ENCODE assay signal across 19 cellular contexts in genomic region chr11:1504581-1505290, GRCh38. TPM values are rescaled to one million over a fixed set of nuclear protein-coding genes. Genes with fewer than 3 reads are reported as not detected.
A peak's percentile ranks its signal among the peaks of the same experiment; 100 is the strongest.
DNase-seq lines count a peak whose midpoint lies in the region; ATAC-seq, FAIRE-seq and TF ChIP-seq lines count a peak whose summit lies in the region.
"Had no signal": no experiment of that assay in that cellular context is flagged by ENCODE, and none has a peak within 500 bp of the region (broad histone marks: within the 10 kb centered on the region; RNA-seq: fewer than 3 reads in every experiment).

No MANE protein-coding gene starts in this region.

- peaks cover 9% of the 10 kb centered on the region for H3K9me3 Mint-ChIP-seq in glutamatergic neuron (ENCODE audit: unreplicated experiment)

- CTCF ChIA-PET in HepG2 (lab: Yijun Ruan, JAX; ENCODE audit: low intra/inter-chr PET ratio, low total read pairs), result no interaction called here

- no peak overlapping the region for H3K23ac ChIP-seq in neuronal stem cell (ENCODE audit: low read depth, low read length, poor library complexity)

- H2BK120ac ChIP-seq in neuronal stem cell (ENCODE audit: low read depth, low read length), result no peak overlapping the region

- intact Hi-C loops in right lobe of liver (cut with DNase I), result no loop called here
- intact Hi-C loops in HepG2 (cut with micrococcal nuclease; ENCODE audit: unreplicated experiment), result no loop called here

- H3K36me3 ChIP-seq in right lobe of liver (no peaks in the 10 kb centered on the region), HepG2 (replicated peaks in 1 of 2; ENCODE audit: control insufficient read depth in 1 of 2, insufficient read depth in 2 of 2, low read length in 2 of 2) (no peaks in the 10 kb centered on the region), neuronal stem cell (replicated peaks in 1 of 2; ENCODE audit: control insufficient read depth in 2 of 2, insufficient read depth in 2 of 2, low read length in 2 of 2) (peaks cover 0 to 4% of the 10 kb centered on the region in 2 donors)
- H3K36me3 ChIP-seq: BE2C had no signal

- H2BK12ac ChIP-seq in neuronal stem cell (ENCODE audit: low read length), result no peak overlapping the region

- peak in 2 of 3 donors; percentile 8 to 33 for DNase-seq in right lobe of liver
- DNase-seq in HepG2 (ENCODE audit: low spot score), result no peak
- DNase-seq in glutamatergic neuron, result no peak
- no peak for DNase-seq in neuronal stem cell (ENCODE audit: low spot score)
- no peak for DNase-seq in ureter (ENCODE audit: low spot score)
- DNase-seq in EL, result no peak
- no peak for DNase-seq in cerebellar cortex (ENCODE audit: low spot score)
- DNase-seq: GDM1, NCI-H1105, NCI-H2081 treated with DMSO at 0.1 percent for 48 hours, OCI-M1, SHP77 treated with DMSO at 0.1 percent for 48 hours had no signal

- POLR2A ChIA-PET in HepG2 (lab: Yijun Ruan, JAX), result no interaction called here

- TF ChIP-seq CTCF in right lobe of liver (IDR thresholded peaks at IDR 0.05) (no peak), HepG2 (CRISPR knock-in tag; IDR thresholded peaks at IDR 0.05) (no peak), glutamatergic neuron (IDR thresholded peaks at IDR 0.05; ENCODE audit: partially characterized antibody, unreplicated experiment) (no peak)

- H2AFZ ChIP-seq in HepG2 (ENCODE audit: low read length), result no peak overlapping the region
- H2AFZ ChIP-seq in neuronal stem cell (ENCODE audit: low read length), result no peak overlapping the region

- BruUV-seq in HepG2 (replicated peaks; lab: Mats Ljungman, UMichigan), result no TSS peak

- no peaks in the 10 kb centered on the region for H3K79me2 ChIP-seq in HepG2 (ENCODE audit: insufficient read depth, low read length)

- peaks cover 14% of the 10 kb centered on the region for H3K27me3 Mint-ChIP-seq in glutamatergic neuron (ENCODE audit: unreplicated experiment)

- peaks cover 17% of the 10 kb centered on the region for H3K79me1 ChIP-seq in neuronal stem cell (ENCODE audit: low read depth, low read length)

- WGBS in right lobe of liver (ENCODE audit: insufficient coverage, low coverage, low lambda C conversion rate, missing lambda C conversion rate), result 93% methylated on average over 6 of the region's 28 CpGs
- WGBS in HepG2 (ENCODE audit: low lambda C conversion rate), result 95% methylated on average over 24 of the region's 28 CpGs
- WGBS in neuronal stem cell (ENCODE audit: extremely low coverage in 2 of 2, insufficient read length in 2 of 2, insufficient replicate concordance in 1 of 2), 2 donors, result no CpG with 5 or more reads among the region's 28 CpGs

- H3K14ac ChIP-seq in neuronal stem cell (ENCODE audit: low read length), result no peak overlapping the region

- H2BK15ac ChIP-seq in neuronal stem cell (ENCODE audit: low read length), result no peak overlapping the region

- no peak overlapping the region for H2BK5ac ChIP-seq in neuronal stem cell (ENCODE audit: low read length)

- H3K4me2 ChIP-seq in HepG2 (ENCODE audit: low read depth, low read length) (no peak overlapping the region), neuronal stem cell (ENCODE audit: insufficient read depth, low read length, poor library complexity, severe bottlenecking) (no peak overlapping the region)
- H3K4me2 ChIP-seq: SK-N-SH had no signal

- H3K4ac ChIP-seq in neuronal stem cell (ENCODE audit: low read length), result no peak overlapping the region

- no peak for FAIRE-seq in HepG2 (lab: Jason Lieb, UNC)
- FAIRE-seq: A204.1, GM19239, H1, K562 had no signal

- no peak overlapping the region for H4K91ac ChIP-seq in neuronal stem cell (ENCODE audit: low read depth, low read length, poor library complexity)

- H3K9me3 ChIP-seq in right lobe of liver (no peaks in the 10 kb centered on the region), HepG2 (ENCODE audit: low read length) (no peaks in the 10 kb centered on the region), neuronal stem cell (replicated peaks in 1 of 2; ENCODE audit: control insufficient read depth in 2 of 2, insufficient read depth in 1 of 2, low read depth in 1 of 2, low read length in 2 of 2) (no peaks in the 10 kb centered on the region)
- H3K9me3 ChIP-seq: BE2C, SK-N-SH had no signal

- no peaks in the 10 kb centered on the region for H3K27me3 ChIP-seq in right lobe of liver
- H3K27me3 ChIP-seq in HepG2 (ENCODE audit: control insufficient read depth in 1 of 2, insufficient read depth in 2 of 2, low read length in 2 of 2), result no peaks in the 10 kb centered on the region
- no peaks in the 10 kb centered on the region for H3K27me3 ChIP-seq in neuronal stem cell (ENCODE audit: control insufficient read depth in 3 of 3, insufficient read depth in 3 of 3, low read depth in 1 of 3, low read length in 3 of 3)
- H3K27me3 ChIP-seq: BE2C had no signal

- no peak overlapping the region for H3K4me3 Mint-ChIP-seq in glutamatergic neuron (ENCODE audit: unreplicated experiment)

- peaks cover 10% of the 10 kb centered on the region; the same call in 1 of the 2 replicates for H4K20me1 ChIP-seq in HepG2 (ENCODE audit: insufficient read depth, low read length)

- H3K27ac ChIP-seq in right lobe of liver (no peak overlapping the region), HepG2 (ENCODE audit: extremely low read length, insufficient read depth, low read length) (no peak overlapping the region), neuronal stem cell (replicated peaks; ENCODE audit: low read length) (no peak overlapping the region)

- H3K9ac ChIP-seq in HepG2 (ENCODE audit: insufficient read depth, low read depth, low read length) (no peak overlapping the region), neuronal stem cell (ENCODE audit: low read depth, low read length, poor library complexity) (no peak overlapping the region)
- H3K9ac ChIP-seq: SK-N-SH had no signal

- in situ Hi-C loops in HepG2 (cut with HindIII; ENCODE audit: extremely low pct_ligation_motif_present, low pct_unique_long_range_greater_than_20kb), result no loop called here

- H3K27ac Mint-ChIP-seq in glutamatergic neuron (ENCODE audit: unreplicated experiment), result peak overlapping the region; percentile 8

- no peak overlapping the region for H3K18ac ChIP-seq in neuronal stem cell (ENCODE audit: low read length)

- H3K4me3 ChIP-seq in right lobe of liver (no peak overlapping the region), HepG2 (replicated peaks in 1 of 3; ENCODE audit: insufficient read depth in 1 of 3, low read depth in 2 of 3, low read length in 3 of 3) (no peak overlapping the region), neuronal stem cell (ENCODE audit: low read length in 2 of 2) (no peak overlapping the region)
- H3K4me3 ChIP-seq: K562 had no signal

- peak overlapping the region; percentile 5 for H2AK5ac ChIP-seq in neuronal stem cell (ENCODE audit: low read depth, low read length)

- H4K8ac ChIP-seq in neuronal stem cell (ENCODE audit: low read depth, low read length), result no peak overlapping the region

- H3K4me1 ChIP-seq in right lobe of liver, result no peaks in the 10 kb centered on the region
- no peaks in the 10 kb centered on the region for H3K4me1 ChIP-seq in HepG2 (ENCODE audit: insufficient read depth, low read length)
- H3K4me1 ChIP-seq in neuronal stem cell (ENCODE audit: control insufficient read depth in 2 of 2, insufficient read depth in 1 of 2, low read depth in 1 of 2, low read length in 2 of 2), result peaks cover 5 to 22% of the 10 kb centered on the region in 2 donors
- H3K4me1 ChIP-seq: BE2C had no signal

- no peak for ATAC-seq in right lobe of liver
- no peak for ATAC-seq in HepG2
- no peak for ATAC-seq in GM19023 (IDR thresholded peaks at IDR 0.05; ENCODE audit: unreplicated experiment)

- H3K36me3 Mint-ChIP-seq in glutamatergic neuron (ENCODE audit: unreplicated experiment), result no peaks in the 10 kb centered on the region

- TF ChIP-seq POLR2A in right lobe of liver (IDR thresholded peaks at IDR 0.05) (no peak), HepG2 (IDR thresholded peaks at IDR 0.05; ENCODE audit: insufficient read depth in 1 of 2, low read depth in 2 of 2, low read length in 2 of 2) (no peak)

- TF ChIP-seq EP300 in HepG2 (IDR thresholded peaks at IDR 0.05; ENCODE audit: low read depth in 2 of 2, low read length in 2 of 2), result no peak
- no peak for TF ChIP-seq EP300 in HepG2 (CRISPR knock-in tag; IDR thresholded peaks at IDR 0.05; ENCODE audit: borderline replicate concordance)

- peaks cover 31% of the 10 kb centered on the region for H3K4me1 Mint-ChIP-seq in glutamatergic neuron (ENCODE audit: low read depth, unreplicated experiment)

- TF ChIP-seq RAD21 in HepG2 (CRISPR knock-in tag; IDR thresholded peaks at IDR 0.05), result no peak

TF ChIP-seq in HepG2, 621 proteins besides CTCF, POLR2A, EP300 and RAD21 (continues in another document):
- TF ChIP-seq ZMAT3 (CRISPR knock-in tag; conservative IDR thresholded peaks at IDR 0.05), result no peak

RNA-seq across cellular contexts. Expression of gene MOB2, which starts 18.2 kb away (rescaled TPM):
- total RNA-seq in right lobe of liver, result 10 to 100 TPM in 5 of 6 experiments, 1 to 10 TPM in 1; 8.5 to 17.0 (median 14.1) TPM
- 21.8 and 22.3 TPM in 2 replicates for total RNA-seq in HepG2 (2016; rRNA removed; fragmentation: Illumina TruSeq; extraction: Trizol)
- 10.4 and 12.3 TPM in 2 replicates for total RNA-seq in HepG2 (2016; cell fraction: cytosol; rRNA removed; fragmentation: Illumina TruSeq; extraction: Trizol; ENCODE audit: low read depth)
- total RNA-seq in HepG2 (2016; cell fraction: insoluble cytoplasmic fraction; rRNA removed; fragmentation: Illumina TruSeq; extraction: Trizol), result 21.2 and 23.8 TPM in 2 replicates
- total RNA-seq in HepG2 (2016; cell fraction: membrane; rRNA removed; fragmentation: Illumina TruSeq; extraction: Trizol), result 16.9 and 20.1 TPM in 2 replicates
- 12.2 and 12.9 TPM in 2 replicates for total RNA-seq in HepG2 (2016; cell fraction: nucleus; rRNA removed; fragmentation: Illumina TruSeq; extraction: Trizol)
- 27.7 and 37.6 TPM in 2 replicates for polyA plus RNA-seq in HepG2 (2011; rRNA removed)
- 24.6 and 33.1 TPM in 2 replicates for polyA plus RNA-seq in HepG2 (2011; cell fraction: cytosol; rRNA removed)
- 72.4 and 74.8 TPM in 2 replicates for polyA plus RNA-seq in HepG2 (2011; cell fraction: nucleus; rRNA removed)
- 15.8 and 25.3 TPM in 2 replicates for polyA plus RNA-seq in HepG2 (2012)
- polyA plus RNA-seq in HepG2 (2016; cell fraction: cytosol; fragmentation: Illumina TruSeq; extraction: Trizol; ENCODE audit: low read depth), result 8.6 and 10.0 TPM in 2 replicates
- 23.8 and 24.4 TPM in 2 replicates for polyA plus RNA-seq in HepG2 (2016; cell fraction: insoluble cytoplasmic fraction; fragmentation: Illumina TruSeq; extraction: Trizol; ENCODE audit: low read depth)
- 15.0 and 16.7 TPM in 2 replicates for polyA plus RNA-seq in HepG2 (2016; cell fraction: membrane; fragmentation: Illumina TruSeq; extraction: Trizol; ENCODE audit: low read depth)
- 23.4 and 24.8 TPM in 2 replicates for polyA plus RNA-seq in HepG2 (2016; cell fraction: nucleus; fragmentation: Illumina TruSeq; extraction: Trizol; ENCODE audit: insufficient read depth, low read depth)
- 21.3 and 36.0 TPM in 2 replicates for polyA minus RNA-seq in HepG2 (2011; rRNA and poly(A)+ RNA removed; ENCODE audit: low replicate concordance)
- 7.4 and 16.7 TPM in 2 replicates for polyA minus RNA-seq in HepG2 (2011; cell fraction: cytosol; rRNA and poly(A)+ RNA removed)
- polyA minus RNA-seq in HepG2 (2011; cell fraction: nucleus; rRNA and poly(A)+ RNA removed), result 8.7 and 9.8 TPM in 2 replicates
- total RNA-seq in glutamatergic neuron (ENCODE audit: unreplicated experiment), result 29.0 TPM
- polyA plus RNA-seq in neuronal stem cell (2013, experiment 1 of 2), result 11.1 TPM
- 11.5 TPM for polyA plus RNA-seq in neuronal stem cell (2013, experiment 2 of 2)
- 61.5 TPM for total RNA-seq in ureter

Comparison
In these comparisons a context has a peak if more than half of its experiments do, and no peak if none do; other contexts are left out.
1. DNase-seq: peak in right lobe of liver (2 of 3); none in HepG2 (single experiment), glutamatergic neuron (single experiment), neuronal stem cell (single experiment), ureter (single experiment), EL (single experiment) and cerebellar cortex (single experiment).